In genomic region chr5:54539001-54539400, GRCh38 we compare ENCODE assay signal across 19 cellular contexts.
"Had no signal": no experiment of that assay in that cellular context is flagged by ENCODE, and none has a peak within 500 bp of the region (broad histone marks: within the 10 kb centered on the region; RNA-seq: fewer than 3 reads in every experiment).

No MANE protein-coding gene starts in this region.

- H3K4me3 ChIP-seq: esophagus squamous epithelium, gastroesophageal sphincter, left ventricle myocardium inferior, lung, spleen, testis, tibial nerve had no signal

- ATAC-seq: gastroesophageal sphincter; sciatic nerve; stimulated activated memory B cell treated with anti-CD40 and anti-IgM and Interleukin-4, amounts not matched to agents 10 μg/mL and 1 μg/mL and 100 μg/mL, for 72 hours had no signal

- H3K27me3 ChIP-seq: esophagus squamous epithelium, gastroesophageal sphincter, spleen, testis, tibial nerve had no signal

- H3K27ac ChIP-seq: esophagus squamous epithelium, gastroesophageal sphincter had no signal

- H3K27me3 Mint-ChIP-seq: dendritic cell treated with granulocyte-macrophage colony-stimulating factor and Interleukin-4, amounts not matched to agents 40 ng/mL and 50 ng/mL, for 4 days; stimulated activated memory B cell treated with anti-CD40 and anti-IgM and Interleukin-4, amounts not matched to agents 10 μg/mL and 1 μg/mL and 100 μg/mL, for 72 hours; stimulated activated naive CD8-positive, alpha-beta T cell treated with anti-CD3 and anti-CD28 coated beads, Interleukin-15, Interleukin-2, amounts not matched to agents 100 ng/mL and 50 ng/mL, for 24 hours had no signal

- H3K9me3 ChIP-seq: esophagus squamous epithelium, gastroesophageal sphincter, left ventricle myocardium inferior, spleen, testis, tibial nerve had no signal

- H3K4me3 Mint-ChIP-seq: dendritic cell treated with granulocyte-macrophage colony-stimulating factor and Interleukin-4, amounts not matched to agents 40 ng/mL and 50 ng/mL, for 4 days; nephron progenitor cell; stimulated activated memory B cell treated with anti-CD40 and anti-IgM and Interleukin-4, amounts not matched to agents 10 μg/mL and 1 μg/mL and 100 μg/mL, for 72 hours; stimulated activated naive CD8-positive, alpha-beta T cell treated with anti-CD3 and anti-CD28 coated beads, Interleukin-15, Interleukin-2, amounts not matched to agents 100 ng/mL and 50 ng/mL, for 24 hours had no signal

- DNase-seq: esophagus squamous epithelium; foreskin fibroblast; glutamatergic neuron; left ventricle myocardium inferior; mesenchymal stem cell; midbrain; nephron progenitor cell; spleen; stimulated activated CD4-positive, alpha-beta T cell treated with anti-CD3 and anti-CD28 coated beads, Interleukin-15, amount 100 ng/mL, for 24 hours; stimulated activated CD4-positive, alpha-beta T cell treated with anti-CD3 and anti-CD28 coated beads, Interleukin-1b, Interleukin-23, amount 100 ng/mL, for 48 hours; stimulated activated CD4-positive, alpha-beta T cell treated with anti-CD3 and anti-CD28 coated beads, Interleukin-4, amount 100 ng/mL, for 24 hours; testis had no signal

- H3K9me3 Mint-ChIP-seq: dendritic cell treated with granulocyte-macrophage colony-stimulating factor and Interleukin-4, amounts not matched to agents 40 ng/mL and 50 ng/mL, for 4 days; stimulated activated memory B cell treated with anti-CD40 and anti-IgM and Interleukin-4, amounts not matched to agents 10 μg/mL and 1 μg/mL and 100 μg/mL, for 72 hours; stimulated activated naive CD8-positive, alpha-beta T cell treated with anti-CD3 and anti-CD28 coated beads, Interleukin-15, Interleukin-2, amounts not matched to agents 100 ng/mL and 50 ng/mL, for 24 hours had no signal

- H3K36me3 ChIP-seq: esophagus squamous epithelium, left ventricle myocardium inferior, tibial nerve had no signal

- H3K27ac Mint-ChIP-seq: dendritic cell treated with granulocyte-macrophage colony-stimulating factor and Interleukin-4, amounts not matched to agents 40 ng/mL and 50 ng/mL, for 4 days; nephron progenitor cell; stimulated activated memory B cell treated with anti-CD40 and anti-IgM and Interleukin-4, amounts not matched to agents 10 μg/mL and 1 μg/mL and 100 μg/mL, for 72 hours; stimulated activated naive CD8-positive, alpha-beta T cell treated with anti-CD3 and anti-CD28 coated beads, Interleukin-15, Interleukin-2, amounts not matched to agents 100 ng/mL and 50 ng/mL, for 24 hours had no signal
